Comparison of ENCODE assay signal across 15 cellular contexts in genomic region chr16:89670496-89671431, GRCh38. TPM values are rescaled to one million over a fixed set of nuclear protein-coding genes. Genes with fewer than 3 reads are reported as not detected.
DNase-seq lines count a peak whose midpoint lies in the region; ATAC-seq and TF ChIP-seq lines count a peak whose summit lies in the region.
"Had no signal": no experiment of that assay in that cellular context is flagged by ENCODE, and none has a peak within 500 bp of the region (broad histone marks: within the 10 kb centered on the region; RNA-seq: fewer than 3 reads in every experiment).

No MANE protein-coding gene starts in this region.

- DNase-seq in stimulated activated naive CD8-positive, alpha-beta T cell treated with anti-CD3 and anti-CD28 coated beads, Interleukin-15, Interleukin-2, amounts not matched to agents 100 U/mL and 50 U/mL, for 24 hours = peak; percentile 2
- no peak for DNase-seq in stimulated activated naive CD8-positive, alpha-beta T cell treated with anti-CD3 and anti-CD28 coated beads, Interleukin-15, amount 100 ng/mL, for 72 hours
- peak; percentile 52 for DNase-seq in RPMI7951 (ENCODE audit: low read depth)
- peak; percentile 50 for DNase-seq in fibroblast of mammary gland (ENCODE audit: low read depth)
- DNase-seq in stimulated activated naive CD4-positive, alpha-beta T cell treated with Interleukin-2 at 50 U/mL for 16 hours (lab: John Stamatoyannopoulos, UW) = no peak
- DNase-seq in activated CD8-positive, alpha-beta memory T cell treated with anti-CD3 and anti-CD28 coated beads for 24 hours = no peak
- no peak for DNase-seq in coronary artery (ENCODE audit: low spot score)
- no peak for DNase-seq in HuH-7 (ENCODE audit: low spot score)
- DNase-seq: activated CD4-positive, alpha-beta T cell treated with anti-CD3 and anti-CD28 coated beads for 1 hour; mesendoderm; NCI-H187 treated with DMSO at 0.1 percent for 48 hours; NCI-H748 treated with DMSO at 0.1 percent for 48 hours had no signal

- no peaks in the 10 kb centered on the region for H3K9me3 Mint-ChIP-seq in stimulated activated naive CD8-positive, alpha-beta T cell treated with anti-CD3 and anti-CD28 coated beads, Interleukin-15, amount 100 ng/mL, for 72 hours
- H3K9me3 Mint-ChIP-seq: activated T-helper 1 cell treated with anti-CD3 and anti-CD28 coated beads, Interleukin-12 subunit alpha, Interleukin-12 subunit beta, Interleukin-2, Interleukin-4 antibody, amounts not matched to agents 30 ng/mL and 10 ng/mL and 1 ng/mL, durations not matched to agents 14 hours and 24 hours and 36 hours had no signal

- ATAC-seq in stimulated activated naive CD8-positive, alpha-beta T cell treated with anti-CD3 and anti-CD28 coated beads, Interleukin-15, Interleukin-2, amounts not matched to agents 100 U/mL and 50 U/mL, for 24 hours = no peak
- no peak for ATAC-seq in stimulated activated naive CD8-positive, alpha-beta T cell treated with anti-CD3 and anti-CD28 coated beads, Interleukin-15, amount 100 ng/mL, for 72 hours

- H3K27me3 Mint-ChIP-seq in stimulated activated naive CD8-positive, alpha-beta T cell treated with anti-CD3 and anti-CD28 coated beads, Interleukin-15, amount 100 ng/mL, for 72 hours = no peaks in the 10 kb centered on the region

- no peak overlapping the region for H3K27ac ChIP-seq in coronary artery
- H3K27ac ChIP-seq: BLaER1 treated with 17β-estradiol and CSF1 and Interleukin-3, amounts not matched to agents 10 nM and 100 nM; vagina had no signal

- no peak overlapping the region for H3K4me3 Mint-ChIP-seq in stimulated activated naive CD8-positive, alpha-beta T cell treated with anti-CD3 and anti-CD28 coated beads, Interleukin-15, amount 100 ng/mL, for 72 hours
- H3K4me3 Mint-ChIP-seq: activated T-helper 1 cell treated with anti-CD3 and anti-CD28 coated beads, Interleukin-12 subunit alpha, Interleukin-12 subunit beta, Interleukin-2, Interleukin-4 antibody, amounts not matched to agents 30 ng/mL and 10 ng/mL and 1 ng/mL, durations not matched to agents 14 hours and 24 hours and 36 hours had no signal

- H3K4me3 ChIP-seq in fibroblast of mammary gland (ENCODE audit: control insufficient read depth, low read depth, low read length) (no peak overlapping the region), coronary artery (no peak overlapping the region)
- H3K4me3 ChIP-seq: BLaER1 treated with 17β-estradiol and CSF1 and Interleukin-3, amounts not matched to agents 10 nM and 100 nM; vagina had no signal

- TF ChIP-seq CTCF in fibroblast of mammary gland (conservative IDR thresholded peaks at IDR 0.05; ENCODE audit: control insufficient read depth, insufficient read depth, low read depth, low read length) = no peak
- no peak for TF ChIP-seq CTCF in coronary artery (IDR thresholded peaks at IDR 0.05)

- H3K4me1 Mint-ChIP-seq in stimulated activated naive CD8-positive, alpha-beta T cell treated with anti-CD3 and anti-CD28 coated beads, Interleukin-15, amount 100 ng/mL, for 72 hours = peaks cover 25% of the 10 kb centered on the region

- no peak overlapping the region for H3K27ac Mint-ChIP-seq in stimulated activated naive CD8-positive, alpha-beta T cell treated with anti-CD3 and anti-CD28 coated beads, Interleukin-15, amount 100 ng/mL, for 72 hours
- H3K27ac Mint-ChIP-seq: activated T-helper 1 cell treated with anti-CD3 and anti-CD28 coated beads, Interleukin-12 subunit alpha, Interleukin-12 subunit beta, Interleukin-2, Interleukin-4 antibody, amounts not matched to agents 30 ng/mL and 10 ng/mL and 1 ng/mL, durations not matched to agents 14 hours and 24 hours and 36 hours had no signal

RNA-seq across cellular contexts. Expression of gene SPATA33, which starts 13.1 kb away (rescaled TPM):
- 5.5 and 9.6 TPM in 2 replicates for total RNA-seq in RPMI7951 (2014; rRNA removed; shearing (Covaris generic))

RNA-seq across cellular contexts. Expression of gene CHMP1A, which starts 13.3 kb away (rescaled TPM):
- 115 and 120 TPM in 2 replicates for total RNA-seq in RPMI7951 (2014; rRNA removed; shearing (Covaris generic))

RNA-seq across cellular contexts. Expression of gene CDK10, which starts 15.7 kb away (rescaled TPM):
- total RNA-seq in RPMI7951 (2014; rRNA removed; shearing (Covaris generic)) = 24.5 and 29.0 TPM in 2 replicates

RNA-seq across cellular contexts. Expression of gene SPATA2L, which starts 30.7 kb away (rescaled TPM):
- 9.5 and 15.1 TPM in 2 replicates for total RNA-seq in RPMI7951 (2014; rRNA removed; shearing (Covaris generic))

RNA-seq across cellular contexts. Expression of gene VPS9D1, which starts 49.9 kb away (rescaled TPM):
- 2.8 and 3.5 TPM in 2 replicates for total RNA-seq in RPMI7951 (2014; rRNA removed; shearing (Covaris generic))

Comparison
In these comparisons a context has a peak if more than half of its experiments do, and no peak if none do; other contexts are left out.
1. DNase-seq: peak in stimulated activated naive CD8-positive, alpha-beta T cell treated with anti-CD3 and anti-CD28 coated beads, Interleukin-15, Interleukin-2, amounts not matched to agents 100 U/mL and 50 U/mL, for 24 hours (single experiment), RPMI7951 (single experiment) and fibroblast of mammary gland (single experiment); none in stimulated activated naive CD8-positive, alpha-beta T cell treated with anti-CD3 and anti-CD28 coated beads, Interleukin-15, amount 100 ng/mL, for 72 hours (0 of 2), stimulated activated naive CD4-positive, alpha-beta T cell treated with Interleukin-2 at 50 U/mL for 16 hours (single experiment), activated CD8-positive, alpha-beta memory T cell treated with anti-CD3 and anti-CD28 coated beads for 24 hours (single experiment), coronary artery (single experiment) and HuH-7 (single experiment).